ENCODE assay signal across 16 cellular contexts in genomic region chr4:79210636-79211049, GRCh38.
"Had no signal": no experiment of that assay in that cellular context is flagged by ENCODE, and none has a peak within 500 bp of the region (broad histone marks: within the 10 kb centered on the region; RNA-seq: fewer than 3 reads in every experiment).

No MANE protein-coding gene starts in this region.

- H3K27me3 ChIP-seq: brain microvascular endothelial cell, esophagus squamous epithelium, stomach had no signal

- H3K9me3 ChIP-seq: prostate gland, thoracic aorta had no signal

- H3K4me3 ChIP-seq: esophagus squamous epithelium, prostate gland, stomach, thoracic aorta had no signal

- H3K4me1 Mint-ChIP-seq: activated T-helper 17 cell treated with anti-CD3 and anti-CD28 coated beads, Interleukin-2, amount 50 U/mL, for 72 hours; central memory CD8-positive, alpha-beta T cell had no signal

- H3K36me3 ChIP-seq: brain microvascular endothelial cell, esophagus squamous epithelium, prostate gland, stomach, thoracic aorta had no signal

- H3K36me3 Mint-ChIP-seq: memory B cell; natural killer cell treated with Interleukin-12 subunit alpha and Interleukin-12 subunit beta and Interleukin-15 and Interleukin-18, amount 100 ng/mL, for 72 hours had no signal

- H3K27me3 Mint-ChIP-seq: activated T-helper 17 cell treated with anti-CD3 and anti-CD28 coated beads, Interleukin-2, amount 50 U/mL, for 72 hours; central memory CD8-positive, alpha-beta T cell; memory B cell; natural killer cell treated with Interleukin-12 subunit alpha and Interleukin-12 subunit beta and Interleukin-15 and Interleukin-18, amount 100 ng/mL, for 72 hours had no signal

- H3K27ac Mint-ChIP-seq: activated T-helper 17 cell treated with anti-CD3 and anti-CD28 coated beads, Interleukin-2, amount 50 U/mL, for 72 hours; memory B cell; natural killer cell treated with Interleukin-12 subunit alpha and Interleukin-12 subunit beta and Interleukin-15 and Interleukin-18, amount 100 ng/mL, for 72 hours; T-helper 2 cell treated with Interferon-gamma antibody and Interleukin-4, amounts not matched to agents 5 μg/mL and 100 μg/mL, for 36 hours had no signal

- DNase-seq: activated CD4-positive, alpha-beta T cell treated with anti-CD3 and anti-CD28 coated beads, Interleukin-2, amount 50 U/mL, for 48 hours; activated naive CD4-positive, alpha-beta T cell treated with Interleukin-2 at 50 U/mL for 16 hours; cortex of kidney; effector CD4-positive, alpha-beta T cell; esophagus squamous epithelium; left ventricle myocardium superior; occipital lobe; stomach had no signal

- H3K27ac ChIP-seq: brain microvascular endothelial cell, prostate gland, stomach, thoracic aorta had no signal

- H3K4me3 Mint-ChIP-seq: activated T-helper 17 cell treated with anti-CD3 and anti-CD28 coated beads, Interleukin-2, amount 50 U/mL, for 72 hours; central memory CD8-positive, alpha-beta T cell; memory B cell; natural killer cell treated with Interleukin-12 subunit alpha and Interleukin-12 subunit beta and Interleukin-15 and Interleukin-18, amount 100 ng/mL, for 72 hours; T-helper 2 cell treated with Interferon-gamma antibody and Interleukin-4, amounts not matched to agents 5 μg/mL and 100 μg/mL, for 36 hours had no signal

- H3K4me1 ChIP-seq: esophagus squamous epithelium, prostate gland had no signal

- H3K9me3 Mint-ChIP-seq: activated T-helper 17 cell treated with anti-CD3 and anti-CD28 coated beads, Interleukin-2, amount 50 U/mL, for 72 hours; T-helper 2 cell treated with Interferon-gamma antibody and Interleukin-4, amounts not matched to agents 5 μg/mL and 100 μg/mL, for 36 hours had no signal
